In the genomic region with DNA sequence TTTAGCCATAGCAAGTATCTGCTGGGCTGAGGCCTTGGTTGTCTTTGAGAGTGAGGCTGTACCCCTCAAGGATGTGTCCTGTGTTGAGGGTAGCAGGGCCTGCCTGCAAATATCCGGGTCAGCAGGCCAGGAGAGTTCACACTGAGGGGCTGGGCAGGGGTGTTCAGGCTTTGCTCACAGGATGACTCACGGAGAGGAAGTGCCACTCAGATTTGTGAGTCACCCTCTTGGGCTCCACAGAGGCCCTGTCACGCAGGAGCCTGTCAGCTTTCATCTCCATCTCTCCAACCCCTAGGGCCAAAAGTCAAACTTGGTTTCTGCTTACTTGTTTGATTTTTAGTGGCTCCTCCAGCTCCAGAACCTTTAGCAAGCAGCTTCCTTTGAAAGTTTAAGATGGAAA, we compare ENCODE assay signal across 9 cellular contexts.
DNase-seq lines count a peak whose midpoint lies in the region; ATAC-seq, FAIRE-seq and TF ChIP-seq lines count a peak whose summit lies in the region.
"Had no signal": no experiment of that assay in that cellular context is flagged by ENCODE, and none has a peak within 500 bp of the region (broad histone marks: within the 10 kb centered on the region; RNA-seq: fewer than 3 reads in every experiment).

No MANE protein-coding gene starts in this region.

- TF ChIP-seq EP300 in HepG2 (IDR thresholded peaks at IDR 0.05; ENCODE audit: low read depth in 2 of 2, low read length in 2 of 2), result no peak
- TF ChIP-seq EP300 in HepG2 (CRISPR knock-in tag; IDR thresholded peaks at IDR 0.05; ENCODE audit: borderline replicate concordance), result no peak

- TF ChIP-seq POLR2A in HepG2 (IDR thresholded peaks at IDR 0.05; ENCODE audit: insufficient read depth in 1 of 2, low read depth in 2 of 2, low read length in 2 of 2), result no peak

- WGBS in HepG2 (ENCODE audit: low lambda C conversion rate), result 7% methylated on average over 2 of the region's 3 CpGs

- H3K27me3 Mint-ChIP-seq in activated naive CD8-positive, alpha-beta T cell treated with anti-CD3 and anti-CD28 coated beads, Interleukin-2, amount 50 U/mL, for 24 hours, result no peaks in the 10 kb centered on the region
- H3K27me3 Mint-ChIP-seq in stimulated activated memory B cell treated with anti-CD40 and anti-IgM and Interleukin-4, amounts not matched to agents 10 μg/mL and 1 μg/mL and 100 μg/mL, for 72 hours, result no peaks in the 10 kb centered on the region
- H3K27me3 Mint-ChIP-seq: CD4-positive, alpha-beta T cell had no signal

- H3K36me3 ChIP-seq in cardiac muscle cell (no peaks in the 10 kb centered on the region), HepG2 (replicated peaks in 1 of 2; ENCODE audit: control insufficient read depth in 1 of 2, insufficient read depth in 2 of 2, low read length in 2 of 2) (no peaks in the 10 kb centered on the region)

- in situ Hi-C loops in HepG2 (cut with HindIII; ENCODE audit: extremely low pct_ligation_motif_present, low pct_unique_long_range_greater_than_20kb), result no loop called here

- TF ChIP-seq RAD21 in HepG2 (CRISPR knock-in tag; IDR thresholded peaks at IDR 0.05), result no peak

- POLR2A ChIA-PET in HepG2 (lab: Yijun Ruan, JAX), result no interaction called here

- H3K79me2 ChIP-seq in HepG2 (ENCODE audit: insufficient read depth, low read length), result no peaks in the 10 kb centered on the region

- no peak overlapping the region for H3K4me3 ChIP-seq in cardiac muscle cell
- H3K4me3 ChIP-seq in HepG2 (replicated peaks in 1 of 3; ENCODE audit: insufficient read depth in 1 of 3, low read depth in 2 of 3, low read length in 3 of 3), result no peak overlapping the region

- intact Hi-C loops in cardiac septum (cut with DNase I) (no loop called here), HepG2 (cut with micrococcal nuclease; ENCODE audit: unreplicated experiment) (no loop called here)

- no peak for FAIRE-seq in HepG2 (lab: Jason Lieb, UNC)

- H3K4me2 ChIP-seq in HepG2 (ENCODE audit: low read depth, low read length), result no peak overlapping the region

- no TSS peak for BruUV-seq in HepG2 (replicated peaks; lab: Mats Ljungman, UMichigan)

- H3K9me3 Mint-ChIP-seq in activated naive CD8-positive, alpha-beta T cell treated with anti-CD3 and anti-CD28 coated beads, Interleukin-2, amount 50 U/mL, for 24 hours, result no peaks in the 10 kb centered on the region
- H3K9me3 Mint-ChIP-seq in stimulated activated memory B cell treated with anti-CD40 and anti-IgM and Interleukin-4, amounts not matched to agents 10 μg/mL and 1 μg/mL and 100 μg/mL, for 72 hours, result peaks cover 3% of the 10 kb centered on the region
- H3K9me3 Mint-ChIP-seq: CD4-positive, alpha-beta T cell had no signal

- no peak overlapping the region for H3K4me3 Mint-ChIP-seq in activated naive CD8-positive, alpha-beta T cell treated with anti-CD3 and anti-CD28 coated beads, Interleukin-2, amount 50 U/mL, for 24 hours
- no peak overlapping the region for H3K4me3 Mint-ChIP-seq in stimulated activated memory B cell treated with anti-CD40 and anti-IgM and Interleukin-4, amounts not matched to agents 10 μg/mL and 1 μg/mL and 100 μg/mL, for 72 hours
- H3K4me3 Mint-ChIP-seq: CD4-positive, alpha-beta T cell had no signal

- no peaks in the 10 kb centered on the region for H3K27me3 ChIP-seq in cardiac muscle cell
- H3K27me3 ChIP-seq in HepG2 (ENCODE audit: control insufficient read depth in 1 of 2, insufficient read depth in 2 of 2, low read length in 2 of 2), result peaks cover 0 to 14% of the 10 kb centered on the region in 2 experiments; a peak in 1 of 5 replicates

- no peaks in the 10 kb centered on the region for H3K9me3 ChIP-seq in cardiac muscle cell (ENCODE audit: low read depth)
- H3K9me3 ChIP-seq in HepG2 (ENCODE audit: low read length), result no peaks in the 10 kb centered on the region

- ATAC-seq in HG03039 (IDR thresholded peaks at IDR 0.05; ENCODE audit: unreplicated experiment), result peak; percentile 99
- ATAC-seq in activated naive CD8-positive, alpha-beta T cell treated with anti-CD3 and anti-CD28 coated beads, Interleukin-2, amount 50 U/mL, for 24 hours, result peak; percentile 99
- peak; percentile 85 for ATAC-seq in HepG2
- ATAC-seq in stimulated activated memory B cell treated with anti-CD40 and anti-IgM and Interleukin-4, amounts not matched to agents 10 μg/mL and 1 μg/mL and 100 μg/mL, for 72 hours, result peak; percentile 99

- TF ChIP-seq CTCF in cardiac muscle cell (IDR thresholded peaks at IDR 0.05; ENCODE audit: low read depth, low read length), result no peak
- TF ChIP-seq CTCF in HepG2 (CRISPR knock-in tag; IDR thresholded peaks at IDR 0.05), result no peak

- CTCF ChIA-PET in HepG2 (lab: Yijun Ruan, JAX; ENCODE audit: low intra/inter-chr PET ratio, low total read pairs), result no interaction called here

- peak overlapping the region; percentile 47 for H3K27ac Mint-ChIP-seq in activated naive CD8-positive, alpha-beta T cell treated with anti-CD3 and anti-CD28 coated beads, Interleukin-2, amount 50 U/mL, for 24 hours
- peak overlapping the region; percentile 92 for H3K27ac Mint-ChIP-seq in stimulated activated memory B cell treated with anti-CD40 and anti-IgM and Interleukin-4, amounts not matched to agents 10 μg/mL and 1 μg/mL and 100 μg/mL, for 72 hours
- H3K27ac Mint-ChIP-seq: CD4-positive, alpha-beta T cell had no signal

- H3K4me1 ChIP-seq in cardiac muscle cell (ENCODE audit: low read depth) (peaks cover 20% of the 10 kb centered on the region), HepG2 (ENCODE audit: insufficient read depth, low read length) (peaks cover 16% of the 10 kb centered on the region)

- no peak overlapping the region for H3K9ac ChIP-seq in HepG2 (ENCODE audit: insufficient read depth, low read depth, low read length)

- H3K27ac ChIP-seq in cardiac muscle cell, result no peak overlapping the region
- H3K27ac ChIP-seq in HepG2 (ENCODE audit: extremely low read length, insufficient read depth, low read length), result no peak overlapping the region

- H3K36me3 Mint-ChIP-seq in activated naive CD8-positive, alpha-beta T cell treated with anti-CD3 and anti-CD28 coated beads, Interleukin-2, amount 50 U/mL, for 24 hours (ENCODE audit: low read depth), result no peaks in the 10 kb centered on the region
- H3K36me3 Mint-ChIP-seq in stimulated activated memory B cell treated with anti-CD40 and anti-IgM and Interleukin-4, amounts not matched to agents 10 μg/mL and 1 μg/mL and 100 μg/mL, for 72 hours, result peaks cover 6% of the 10 kb centered on the region

- DNase-seq in cardiac muscle cell (ENCODE audit: low read depth in 1 of 2, low spot score in 1 of 2) (peak; percentile 58 to 62), cardiac septum (ENCODE audit: low spot score) (no peak), RKO (ENCODE audit: low spot score) (peak; percentile 98), HepG2 (ENCODE audit: low spot score) (peak; percentile 53), NCI-H748 treated with DMSO at 0.1 percent for 48 hours (lab: John Stamatoyannopoulos, UW) (no peak)
- peak; percentile 49 for DNase-seq in activated naive CD8-positive, alpha-beta T cell treated with anti-CD3 and anti-CD28 coated beads, Interleukin-2, amount 50 U/mL, for 24 hours

- H3K4me1 Mint-ChIP-seq in activated naive CD8-positive, alpha-beta T cell treated with anti-CD3 and anti-CD28 coated beads, Interleukin-2, amount 50 U/mL, for 24 hours, result peaks cover 24% of the 10 kb centered on the region
- H3K4me1 Mint-ChIP-seq in stimulated activated memory B cell treated with anti-CD40 and anti-IgM and Interleukin-4, amounts not matched to agents 10 μg/mL and 1 μg/mL and 100 μg/mL, for 72 hours, result peaks cover 41% of the 10 kb centered on the region

- no peak overlapping the region for H2AFZ ChIP-seq in HepG2 (ENCODE audit: low read length)

- H4K20me1 ChIP-seq in HepG2 (ENCODE audit: insufficient read depth, low read length), result no peaks in the 10 kb centered on the region

TF ChIP-seq in HepG2, 621 proteins besides CTCF, POLR2A, EP300 and RAD21 (continues in another document):
- TF ChIP-seq TCF7 (IDR thresholded peaks at IDR 0.05; ENCODE audit: low read depth) (0 out of 2 replicates have a peak, but pooled peaks have one; percentile 15), ISX (CRISPR knock-in tag; conservative IDR thresholded peaks at IDR 0.05) (no peak), JUND (CRISPR knock-in tag; IDR thresholded peaks at IDR 0.05) (no peak), GATA4 (IDR thresholded peaks at IDR 0.05; ENCODE audit: borderline replicate concordance, low read depth) (no peak), ZNF12 (CRISPR knock-in tag; IDR thresholded peaks at IDR 0.05) (no peak), GABPB1 (CRISPR knock-in tag; IDR thresholded peaks at IDR 0.05) (peak; percentile 33; the same call in 1 of the 2 replicates), ZNF441 (CRISPR knock-in tag; IDR thresholded peaks at IDR 0.05; ENCODE audit: borderline replicate concordance) (no peak), PAX8 (CRISPR knock-in tag; IDR thresholded peaks at IDR 0.05; ENCODE audit: borderline replicate concordance) (no peak), PLRG1 (conservative IDR thresholded peaks at IDR 0.05) (no peak), ZNF317 (CRISPR knock-in tag; IDR thresholded peaks at IDR 0.05) (no peak)
- TF ChIP-seq, protein P1, sequence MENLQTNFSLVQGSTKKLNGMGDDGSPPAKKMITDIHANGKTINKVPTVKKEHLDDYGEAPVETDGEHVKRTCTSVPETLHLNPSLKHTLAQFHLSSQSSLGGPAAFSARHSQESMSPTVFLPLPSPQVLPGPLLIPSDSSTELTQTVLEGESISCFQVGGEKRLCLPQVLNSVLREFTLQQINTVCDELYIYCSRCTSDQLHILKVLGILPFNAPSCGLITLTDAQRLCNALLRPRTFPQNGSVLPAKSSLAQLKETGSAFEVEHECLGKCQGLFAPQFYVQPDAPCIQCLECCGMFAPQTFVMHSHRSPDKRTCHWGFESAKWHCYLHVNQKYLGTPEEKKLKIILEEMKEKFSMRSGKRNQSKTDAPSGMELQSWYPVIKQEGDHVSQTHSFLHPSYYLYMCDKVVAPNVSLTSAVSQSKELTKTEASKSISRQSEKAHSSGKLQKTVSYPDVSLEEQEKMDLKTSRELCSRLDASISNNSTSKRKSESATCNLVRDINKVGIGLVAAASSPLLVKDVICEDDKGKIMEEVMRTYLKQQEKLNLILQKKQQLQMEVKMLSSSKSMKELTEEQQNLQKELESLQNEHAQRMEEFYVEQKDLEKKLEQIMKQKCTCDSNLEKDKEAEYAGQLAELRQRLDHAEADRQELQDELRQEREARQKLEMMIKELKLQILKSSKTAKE (CRISPR knock-in tag; IDR thresholded peaks at IDR 0.05; ENCODE audit: borderline replicate concordance), result no peak
- TF ChIP-seq, protein P2, sequence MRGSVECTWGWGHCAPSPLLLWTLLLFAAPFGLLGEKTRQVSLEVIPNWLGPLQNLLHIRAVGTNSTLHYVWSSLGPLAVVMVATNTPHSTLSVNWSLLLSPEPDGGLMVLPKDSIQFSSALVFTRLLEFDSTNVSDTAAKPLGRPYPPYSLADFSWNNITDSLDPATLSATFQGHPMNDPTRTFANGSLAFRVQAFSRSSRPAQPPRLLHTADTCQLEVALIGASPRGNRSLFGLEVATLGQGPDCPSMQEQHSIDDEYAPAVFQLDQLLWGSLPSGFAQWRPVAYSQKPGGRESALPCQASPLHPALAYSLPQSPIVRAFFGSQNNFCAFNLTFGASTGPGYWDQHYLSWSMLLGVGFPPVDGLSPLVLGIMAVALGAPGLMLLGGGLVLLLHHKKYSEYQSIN (CRISPR knock-in tag; IDR thresholded peaks at IDR 0.05; ENCODE audit: borderline replicate concordance), result no peak

Comparison
In these comparisons a context has a peak if more than half of its experiments do, and no peak if none do; other contexts are left out.
1. DNase-seq: peak in cardiac muscle cell (2 of 2), RKO (single experiment), activated naive CD8-positive, alpha-beta T cell treated with anti-CD3 and anti-CD28 coated beads, Interleukin-2, amount 50 U/mL, for 24 hours (single experiment) and HepG2 (single experiment); none in cardiac septum (single experiment) and NCI-H748 treated with DMSO at 0.1 percent for 48 hours (single experiment).
2. Peak in every context shown above with its lines, with median percentiles within 50 percentile points of each other: ATAC-seq.